Comparison of ENCODE assay signal across 25 cellular contexts in the genomic region with DNA sequence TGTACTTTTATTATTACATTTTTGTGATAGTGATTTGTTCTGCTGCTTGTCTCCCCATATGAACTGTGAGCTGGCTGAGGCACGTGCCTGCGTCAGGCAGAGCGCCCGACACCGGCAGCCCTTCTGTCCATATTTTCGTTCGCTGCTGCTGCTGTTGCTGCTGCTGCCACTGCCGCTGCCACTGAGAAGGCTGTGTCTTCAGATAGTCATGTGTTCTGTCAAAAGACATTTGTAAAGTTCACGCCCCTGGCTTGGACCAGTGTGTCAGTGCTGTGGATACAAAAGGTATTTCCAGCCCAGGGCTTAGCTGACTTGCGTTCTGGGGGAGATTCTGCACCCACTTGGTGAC. TPM values are rescaled to one million over a fixed set of nuclear protein-coding genes. Genes with fewer than 3 reads are reported as not detected.
DNase-seq lines count a peak whose midpoint lies in the region; ATAC-seq and TF ChIP-seq lines count a peak whose summit lies in the region.
"Had no signal": no experiment of that assay in that cellular context is flagged by ENCODE, and none has a peak within 500 bp of the region (broad histone marks: within the 10 kb centered on the region; RNA-seq: fewer than 3 reads in every experiment).

No MANE protein-coding gene starts in this region.

- H2BK5ac ChIP-seq in neuronal stem cell (ENCODE audit: low read length), result no peak overlapping the region

- ATAC-seq in heart right ventricle (peak in 5 of 8 donors; percentile 20 to 60 (median 31)), GM18873 (IDR thresholded peaks at IDR 0.05; ENCODE audit: low FRiP score, unreplicated experiment) (no peak), GM19463 (IDR thresholded peaks at IDR 0.05; ENCODE audit: unreplicated experiment) (no peak), HG03354 (IDR thresholded peaks at IDR 0.05; ENCODE audit: poor library complexity, severe bottlenecking, unreplicated experiment) (no peak), HG03460 (IDR thresholded peaks at IDR 0.05; ENCODE audit: unreplicated experiment) (no peak)
- ATAC-seq: natural killer cell treated with Interleukin-12 subunit alpha and Interleukin-12 subunit beta and Interleukin-15 and Interleukin-18, amount 100 ng/mL, for 72 hours; SK-N-SH treated with all-trans-retinoic acid at 6 μM for 48 hours; stimulated activated naive CD8-positive, alpha-beta T cell treated with anti-CD3 and anti-CD28 coated beads, Interleukin-15, Interleukin-2, amounts not matched to agents 100 U/mL and 50 U/mL, for 24 hours had no signal

- H3K4me3 ChIP-seq in heart right ventricle, result no peak overlapping the region
- H3K4me3 ChIP-seq in esophagus muscularis mucosa, result no peak overlapping the region
- H3K4me3 ChIP-seq in neuronal stem cell (ENCODE audit: low read length in 2 of 2), result no peak overlapping the region
- H3K4me3 ChIP-seq: tibial nerve had no signal

- H2BK15ac ChIP-seq in neuronal stem cell (ENCODE audit: low read length), result peak overlapping the region; percentile 87

- peak overlapping the region in 2 of 10 donors; percentile 1 to 16 for H3K27ac ChIP-seq in heart right ventricle
- H3K27ac ChIP-seq in esophagus muscularis mucosa (replicated peaks in 1 of 4), result peak overlapping the region in 3 of 4 donors; percentile 26 to 65 (median 30)
- H3K27ac ChIP-seq in neuronal stem cell (replicated peaks; ENCODE audit: low read length), result no peak overlapping the region
- H3K27ac ChIP-seq: epithelial cell of prostate, VCaP had no signal

- peak overlapping the region; percentile 91 for H3K18ac ChIP-seq in neuronal stem cell (ENCODE audit: low read length)

- H3K79me1 ChIP-seq in neuronal stem cell (ENCODE audit: low read depth, low read length), result no peaks in the 10 kb centered on the region

- TF ChIP-seq POLR2A in esophagus muscularis mucosa (IDR thresholded peaks at IDR 0.05; ENCODE audit: low read depth), result no peak

- no peak overlapping the region for H3K4me2 ChIP-seq in neuronal stem cell (ENCODE audit: insufficient read depth, low read length, poor library complexity, severe bottlenecking)

- intact Hi-C loops in heart right ventricle (cut with DNase I), result no loop called here
- intact Hi-C loops in cardiac septum (cut with DNase I), result no loop called here
- intact Hi-C loops in esophagus muscularis mucosa (cut with DNase I), result no loop called here

- peak overlapping the region; percentile 53 for H2BK120ac ChIP-seq in neuronal stem cell (ENCODE audit: low read depth, low read length)

- H4K91ac ChIP-seq in neuronal stem cell (ENCODE audit: low read depth, low read length, poor library complexity), result no peak overlapping the region

- DNase-seq in heart right ventricle, result no peak
- DNase-seq in cardiac septum (ENCODE audit: low spot score), result no peak
- no peak for DNase-seq in esophagus muscularis mucosa (ENCODE audit: extremely low spot score)
- DNase-seq in neuronal stem cell (ENCODE audit: low spot score), result no peak
- DNase-seq: activated CD4-positive, alpha-beta T cell treated with anti-CD3 and anti-CD28 coated beads, Interleukin-2, amount 50 U/mL, for 1 hour; CD8-positive, alpha-beta memory T cell; cerebellar nuclear complex; DMS153; H7; hypothalamus; NCI-H187 treated with DMSO at 0.1 percent for 48 hours; NCI-H69; stimulated activated CD4-positive, alpha-beta T cell treated with anti-CD3 and anti-CD28 coated beads, Interleukin-15, amount 100 ng/mL, for 24 hours; stimulated activated naive CD8-positive, alpha-beta T cell treated with anti-CD3 and anti-CD28 coated beads, Interleukin-15, Interleukin-2, amounts not matched to agents 100 U/mL and 50 U/mL, for 24 hours had no signal

- no peak overlapping the region for H2BK12ac ChIP-seq in neuronal stem cell (ENCODE audit: low read length)

- H3K9me3 ChIP-seq in heart right ventricle, result no peaks in the 10 kb centered on the region
- H3K9me3 ChIP-seq in esophagus muscularis mucosa, result no peaks in the 10 kb centered on the region
- H3K9me3 ChIP-seq in neuronal stem cell (replicated peaks in 1 of 2; ENCODE audit: control insufficient read depth in 2 of 2, insufficient read depth in 1 of 2, low read depth in 1 of 2, low read length in 2 of 2), result no peaks in the 10 kb centered on the region
- H3K9me3 ChIP-seq: tibial nerve had no signal

- no peak overlapping the region for H3K9ac ChIP-seq in neuronal stem cell (ENCODE audit: low read depth, low read length, poor library complexity)

- H2AFZ ChIP-seq in neuronal stem cell (ENCODE audit: low read length), result no peak overlapping the region

- no peak overlapping the region for H3K4ac ChIP-seq in neuronal stem cell (ENCODE audit: low read length)

- H3K36me3 ChIP-seq in heart right ventricle, result no peaks in the 10 kb centered on the region
- no peaks in the 10 kb centered on the region for H3K36me3 ChIP-seq in esophagus muscularis mucosa
- no peaks in the 10 kb centered on the region for H3K36me3 ChIP-seq in neuronal stem cell (replicated peaks in 1 of 2; ENCODE audit: control insufficient read depth in 2 of 2, insufficient read depth in 2 of 2, low read length in 2 of 2)
- H3K36me3 ChIP-seq: tibial nerve had no signal

- 82 to 86% methylated on average over 10 of the region's 10 CpGs for WGBS in heart right ventricle, 2 donors
- 42% methylated on average over 9 of the region's 10 CpGs for WGBS in esophagus muscularis mucosa
- WGBS in neuronal stem cell (ENCODE audit: extremely low coverage in 2 of 2, insufficient read length in 2 of 2, insufficient replicate concordance in 1 of 2), 2 donors, result no CpG with 5 or more reads among the region's 10 CpGs

- H4K8ac ChIP-seq in neuronal stem cell (ENCODE audit: low read depth, low read length), result no peak overlapping the region

- H2AK5ac ChIP-seq in neuronal stem cell (ENCODE audit: low read depth, low read length), result peak overlapping the region; percentile 85

- H3K14ac ChIP-seq in neuronal stem cell (ENCODE audit: low read length), result no peak overlapping the region

- TF ChIP-seq CTCF in heart right ventricle (IDR thresholded peaks at IDR 0.05) (no peak), esophagus muscularis mucosa (IDR thresholded peaks at IDR 0.05) (no peak)

- no peak overlapping the region for H3K23ac ChIP-seq in neuronal stem cell (ENCODE audit: low read depth, low read length, poor library complexity)

- H3K4me1 ChIP-seq in heart right ventricle, result peaks cover 0 to 25% (median 16%) of the 10 kb centered on the region in 9 donors
- peaks cover 10 to 78% (median 63%) of the 10 kb centered on the region in 4 donors for H3K4me1 ChIP-seq in esophagus muscularis mucosa
- H3K4me1 ChIP-seq in neuronal stem cell (ENCODE audit: control insufficient read depth in 2 of 2, insufficient read depth in 1 of 2, low read depth in 1 of 2, low read length in 2 of 2), result peaks cover 10 to 21% of the 10 kb centered on the region in 2 donors

- H3K27me3 ChIP-seq in heart right ventricle, result peaks cover 0 to 31% (median 0%) of the 10 kb centered on the region in 7 donors
- H3K27me3 ChIP-seq in esophagus muscularis mucosa, result no peaks in the 10 kb centered on the region
- peaks cover 0 to 13% (median 0%) of the 10 kb centered on the region in 3 experiments for H3K27me3 ChIP-seq in neuronal stem cell (ENCODE audit: control insufficient read depth in 3 of 3, insufficient read depth in 3 of 3, low read depth in 1 of 3, low read length in 3 of 3)
- H3K27me3 ChIP-seq: tibial nerve had no signal

- TF ChIP-seq EP300 in esophagus muscularis mucosa (IDR thresholded peaks at IDR 0.05), result no peak

RNA-seq across cellular contexts. Expression of gene TWIST2, which starts 47.0 kb away (rescaled TPM):
- total RNA-seq in heart right ventricle, result 1 to 10 TPM in 5 of 10 donors, under 1 TPM in 5; 0.19 to 3.2 (median 0.87) TPM
- polyA plus RNA-seq in heart right ventricle, result 1 to 10 TPM; 2.7 to 3.5 TPM
- 0.83 TPM for total RNA-seq in cardiac septum
- total RNA-seq in esophagus muscularis mucosa, result 10 to 100 TPM; 37.4 to 51.6 (median 47.4) TPM
- 2.1 TPM for polyA plus RNA-seq in neuronal stem cell (2013, experiment 1 of 2)
- polyA plus RNA-seq in neuronal stem cell (2013, experiment 2 of 2), result 2.4 TPM
- total RNA-seq: CD8-positive, alpha-beta memory T cell; frontal cortex; natural killer cell treated with Interleukin-12 subunit alpha and Interleukin-12 subunit beta and Interleukin-15 and Interleukin-18, amount 100 ng/mL, for 72 hours; T-helper 2 cell treated with Interferon-gamma antibody and Interleukin-4, amounts not matched to agents 100 ng/mL and 5 ng/mL, for 36 hours had no signal
- polyA plus RNA-seq: CD8-positive, alpha-beta memory T cell had no signal

Comparison
In these comparisons a context has a peak if more than half of its experiments do, and no peak if none do; other contexts are left out.
1. ATAC-seq: peak in heart right ventricle (5 of 8); none in GM18873 (single experiment), GM19463 (single experiment), HG03354 (single experiment) and HG03460 (single experiment).
2. RNA of gene TWIST2, which starts 47.0 kb away (total RNA-seq): 37.4 to 51.6 TPM in esophagus muscularis mucosa; 0.19 to 3.2 TPM in heart right ventricle and 0.83 TPM in cardiac septum (single experiment); every median in the first group is over 4 times any median in the second.